1 cellular context compared by ENCODE assay signal in genomic region chr11:58888579-58888978, GRCh38.
TF ChIP-seq lines count a peak whose summit lies in the region.

No MANE protein-coding gene starts in this region.

TF ChIP-seq in K562, 482 proteins besides CTCF, POLR2A, EP300 and RAD21 (continued from another document):
- TF ChIP-seq CEBPG (CRISPR knock-in tag; IDR thresholded peaks at IDR 0.05), result no peak
- peak; percentile 66 to 80 for TF ChIP-seq CEBPG (tag; conservative IDR thresholded peaks at IDR 0.05 in 1 of 2, IDR thresholded peaks at IDR 0.05 in 1 of 2)
- TF ChIP-seq ZNF785 (CRISPR knock-in tag; IDR thresholded peaks at IDR 0.05), result no peak
- TF ChIP-seq FOXJ2 (tag; IDR thresholded peaks at IDR 0.05), result no peak
- TF ChIP-seq KLF10 (CRISPR knock-in tag; IDR thresholded peaks at IDR 0.05), result no peak
- TF ChIP-seq NCOA4 (IDR thresholded peaks at IDR 0.05; ENCODE audit: partially characterized antibody), result no peak
- TF ChIP-seq, protein P1, sequence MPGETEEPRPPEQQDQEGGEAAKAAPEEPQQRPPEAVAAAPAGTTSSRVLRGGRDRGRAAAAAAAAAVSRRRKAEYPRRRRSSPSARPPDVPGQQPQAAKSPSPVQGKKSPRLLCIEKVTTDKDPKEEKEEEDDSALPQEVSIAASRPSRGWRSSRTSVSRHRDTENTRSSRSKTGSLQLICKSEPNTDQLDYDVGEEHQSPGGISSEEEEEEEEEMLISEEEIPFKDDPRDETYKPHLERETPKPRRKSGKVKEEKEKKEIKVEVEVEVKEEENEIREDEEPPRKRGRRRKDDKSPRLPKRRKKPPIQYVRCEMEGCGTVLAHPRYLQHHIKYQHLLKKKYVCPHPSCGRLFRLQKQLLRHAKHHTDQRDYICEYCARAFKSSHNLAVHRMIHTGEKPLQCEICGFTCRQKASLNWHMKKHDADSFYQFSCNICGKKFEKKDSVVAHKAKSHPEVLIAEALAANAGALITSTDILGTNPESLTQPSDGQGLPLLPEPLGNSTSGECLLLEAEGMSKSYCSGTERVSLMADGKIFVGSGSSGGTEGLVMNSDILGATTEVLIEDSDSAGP (CRISPR knock-in tag; IDR thresholded peaks at IDR 0.05), result no peak
- peak; percentile 85 for TF ChIP-seq CEBPB (tag; IDR thresholded peaks at IDR 0.05)
- no peak for TF ChIP-seq MTA2 (IDR thresholded peaks at IDR 0.05; ENCODE audit: low read depth)
- TF ChIP-seq TBP (optimal IDR thresholded peaks at IDR 0.05; ENCODE audit: low read depth, low read length), result no peak
- TF ChIP-seq, protein P2, sequence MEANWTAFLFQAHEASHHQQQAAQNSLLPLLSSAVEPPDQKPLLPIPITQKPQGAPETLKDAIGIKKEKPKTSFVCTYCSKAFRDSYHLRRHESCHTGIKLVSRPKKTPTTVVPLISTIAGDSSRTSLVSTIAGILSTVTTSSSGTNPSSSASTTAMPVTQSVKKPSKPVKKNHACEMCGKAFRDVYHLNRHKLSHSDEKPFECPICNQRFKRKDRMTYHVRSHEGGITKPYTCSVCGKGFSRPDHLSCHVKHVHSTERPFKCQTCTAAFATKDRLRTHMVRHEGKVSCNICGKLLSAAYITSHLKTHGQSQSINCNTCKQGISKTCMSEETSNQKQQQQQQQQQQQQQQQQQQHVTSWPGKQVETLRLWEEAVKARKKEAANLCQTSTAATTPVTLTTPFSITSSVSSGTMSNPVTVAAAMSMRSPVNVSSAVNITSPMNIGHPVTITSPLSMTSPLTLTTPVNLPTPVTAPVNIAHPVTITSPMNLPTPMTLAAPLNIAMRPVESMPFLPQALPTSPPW (CRISPR knock-in tag; IDR thresholded peaks at IDR 0.05), result no peak
- no peak for TF ChIP-seq TAF7 (tag; IDR thresholded peaks at IDR 0.05)
